Comparison of ENCODE assay signal across 25 cellular contexts in the genomic region with DNA sequence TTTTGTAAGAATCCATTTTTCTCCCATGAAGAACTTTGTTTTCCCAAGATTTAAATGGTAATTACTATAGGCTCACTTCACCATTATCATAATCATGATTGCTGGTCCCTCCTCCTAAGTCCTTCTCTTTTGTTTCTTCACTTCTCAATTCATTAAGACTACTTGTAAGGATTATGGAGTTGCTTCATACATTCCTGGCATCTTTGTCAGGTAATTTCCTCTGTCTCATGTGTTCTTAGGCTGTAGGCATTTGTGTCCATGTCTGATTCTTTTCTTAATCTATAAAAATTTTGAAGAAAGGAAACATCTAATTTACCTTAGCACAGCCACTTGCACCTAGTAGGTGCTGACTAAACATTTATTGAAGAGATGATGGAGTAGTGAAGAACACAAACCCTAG.
DNase-seq lines count a peak whose midpoint lies in the region; ATAC-seq, FAIRE-seq and TF ChIP-seq lines count a peak whose summit lies in the region.
"Had no signal": no experiment of that assay in that cellular context is flagged by ENCODE, and none has a peak within 500 bp of the region (broad histone marks: within the 10 kb centered on the region; RNA-seq: fewer than 3 reads in every experiment).

No MANE protein-coding gene starts in this region.

- POLR2A ChIA-PET in MCF 10A (lab: Yijun Ruan, JAX), result interaction anchor here (0.6 kb wide), 1 partner anchor 52 kb away, joined by 3 read pairs; no protein-coding TSS in a partner anchor
- POLR2A ChIA-PET in A549 (lab: Yijun Ruan, JAX), result no interaction called here

- no peak overlapping the region for H3K4me2 ChIP-seq in mammary epithelial cell (ENCODE audit: insufficient read depth, low read depth, low read length)
- no peak overlapping the region for H3K4me2 ChIP-seq in A549
- H3K4me2 ChIP-seq: BLaER1 treated with 17β-estradiol and CSF1 and Interleukin-3, amounts not matched to agents 10 nM and 100 nM had no signal

- dilution Hi-C loops in mammary epithelial cell (cut with HindIII; ENCODE audit: low sequenced_read_pairs), result no loop called here

- no peaks in the 10 kb centered on the region for H3K36me3 ChIP-seq in mammary epithelial cell (ENCODE audit: insufficient read depth, low read length)
- H3K36me3 ChIP-seq: BE2C; BLaER1 treated with 17β-estradiol and CSF1 and Interleukin-3, amounts not matched to agents 10 nM and 100 nM; HAP-1 had no signal

- no peaks in the 10 kb centered on the region for H4K20me1 ChIP-seq in mammary epithelial cell (ENCODE audit: insufficient read depth, low read length)
- H4K20me1 ChIP-seq: BLaER1 treated with 17β-estradiol and CSF1 and Interleukin-3, amounts not matched to agents 10 nM and 100 nM had no signal

- H3K4me1 Mint-ChIP-seq in MCF 10A (ENCODE audit: insufficient read depth, unreplicated experiment) (peaks cover 7% of the 10 kb centered on the region), HFFc6 (ENCODE audit: low read depth) (no peaks in the 10 kb centered on the region)
- H3K4me1 Mint-ChIP-seq: CD14-positive monocyte had no signal

- no peak for TF ChIP-seq RAD21 in A549 (conservative IDR thresholded peaks at IDR 0.05 in 1 of 2, IDR thresholded peaks at IDR 0.05 in 1 of 2)

- in situ Hi-C loops in mammary epithelial cell (cut with MboI; ENCODE audit: low sequenced_read_pairs in 2 of 2), result no loop called here

- ATAC-seq in A549, result no peak
- ATAC-seq in GM21367 (IDR thresholded peaks at IDR 0.05; ENCODE audit: unreplicated experiment), result no peak
- ATAC-seq: GM12878 had no signal

- H3K9ac ChIP-seq in mammary epithelial cell (ENCODE audit: insufficient read depth, low read length), result no peak overlapping the region
- H3K9ac ChIP-seq: BLaER1 treated with 17β-estradiol and CSF1 and Interleukin-3, amounts not matched to agents 10 nM and 100 nM had no signal

- TF ChIP-seq EP300 in A549 (IDR thresholded peaks at IDR 0.05), result no peak

- intact Hi-C loops in mammary epithelial cell (cut with micrococcal nuclease) (no loop called here), MCF 10A (cut with micrococcal nuclease) (no loop called here)

- H3K4me1 ChIP-seq in mammary epithelial cell (ENCODE audit: insufficient read depth, low read length), result peaks cover 12% of the 10 kb centered on the region
- no peaks in the 10 kb centered on the region for H3K4me1 ChIP-seq in A549
- H3K4me1 ChIP-seq: BE2C had no signal

- no peak overlapping the region for H3K27ac ChIP-seq in mammary epithelial cell (ENCODE audit: insufficient read depth, low read depth, low read length)
- H3K27ac ChIP-seq in A549, result no peak overlapping the region
- H3K27ac ChIP-seq: 22Rv1; BLaER1 treated with 17β-estradiol and CSF1 and Interleukin-3, amounts not matched to agents 10 nM and 100 nM had no signal

- no peak overlapping the region for H3K4me3 Mint-ChIP-seq in MCF 10A (ENCODE audit: unreplicated experiment)
- H3K4me3 Mint-ChIP-seq in HFFc6, result no peak overlapping the region
- H3K4me3 Mint-ChIP-seq: CD14-positive monocyte; CD4-positive, alpha-beta T cell; CD8-positive, alpha-beta memory T cell had no signal

- BruUV-seq in mammary epithelial cell (replicated peaks; lab: Mats Ljungman, UMichigan), result no TSS peak
- no TSS peak for BruUV-seq in MCF 10A (replicated peaks; lab: Mats Ljungman, UMichigan)

- DNase-seq in mammary epithelial cell, result peak; percentile 8
- no peak for DNase-seq in MCF 10A (ENCODE audit: unreplicated experiment)
- DNase-seq in A549 (ENCODE audit: low read depth in 1 of 2, low spot score in 1 of 2), result no peak
- peak; percentile 71 for DNase-seq in epithelial cell of esophagus (ENCODE audit: low read depth)
- no peak for DNase-seq in HFFc6
- DNase-seq: ACHN; AML-193; BE2C; CD4-positive, alpha-beta T cell; CD8-positive, alpha-beta memory T cell; DMS 273 treated with DMSO at 0.1 percent for 48 hours; DMS79; EL; GDM1; GOT3 had no signal

- H3K36me3 Mint-ChIP-seq in MCF 10A (ENCODE audit: insufficient read depth, unreplicated experiment), result no peaks in the 10 kb centered on the region
- no peaks in the 10 kb centered on the region; the same call in 1 of the 2 replicates for H3K36me3 Mint-ChIP-seq in HFFc6 (ENCODE audit: low read depth)
- H3K36me3 Mint-ChIP-seq: CD14-positive monocyte had no signal

- TF ChIP-seq POLR2A in A549 (IDR thresholded peaks at IDR 0.05; ENCODE audit: low read length), result no peak

- H3K27ac Mint-ChIP-seq in MCF 10A (ENCODE audit: low read depth, unreplicated experiment), result no peak overlapping the region
- no peak overlapping the region for H3K27ac Mint-ChIP-seq in HFFc6
- H3K27ac Mint-ChIP-seq: CD14-positive monocyte; CD4-positive, alpha-beta T cell; CD8-positive, alpha-beta memory T cell had no signal

- H3K4me3 ChIP-seq in mammary epithelial cell (replicated peaks in 1 of 3; ENCODE audit: insufficient read depth in 1 of 3, low read depth in 2 of 3, low read length in 3 of 3) (no peak overlapping the region), A549 (no peak overlapping the region), epithelial cell of esophagus (ENCODE audit: low read length) (no peak overlapping the region)
- H3K4me3 ChIP-seq: BLaER1 treated with 17β-estradiol and CSF1 and Interleukin-3, amounts not matched to agents 10 nM and 100 nM; GM12878; HAP-1 had no signal

- H3K27me3 Mint-ChIP-seq in MCF 10A (ENCODE audit: insufficient read depth, unreplicated experiment) (no peaks in the 10 kb centered on the region), HFFc6 (ENCODE audit: insufficient read depth) (no peaks in the 10 kb centered on the region)
- H3K27me3 Mint-ChIP-seq: CD4-positive, alpha-beta T cell; CD8-positive, alpha-beta memory T cell had no signal

- CTCF ChIA-PET in mammary epithelial cell (lab: Charles Lee; ENCODE audit: low non-redundant PET) (no interaction called here), MCF 10A (lab: Yijun Ruan, JAX) (interaction anchor here (0.7 kb wide), 1 partner anchor 25 kb away, joined by 5 read pairs; no protein-coding TSS in a partner anchor), A549 (lab: Yijun Ruan, JAX) (no interaction called here)

- TF ChIP-seq CTCF in mammary epithelial cell (conservative IDR thresholded peaks at IDR 0.05 in 1 of 2, IDR thresholded peaks at IDR 0.05 in 1 of 2; ENCODE audit: extremely low read depth in 1 of 2, insufficient read depth in 1 of 2, low read depth in 1 of 2, low read length in 2 of 2) (no peak), MCF 10A (IDR thresholded peaks at IDR 0.05; ENCODE audit: unreplicated experiment) (no peak), A549 (IDR thresholded peaks at IDR 0.05) (no peak), epithelial cell of esophagus (IDR thresholded peaks at IDR 0.05; ENCODE audit: insufficient read depth, low read depth, low read length, missing control alignments) (no peak), HFFc6 (IDR thresholded peaks at IDR 0.05) (no peak)

- FAIRE-seq in A549 (lab: Jason Lieb, UNC), result no peak
- FAIRE-seq: A204.1, D721Med, GM12878, GM19239, H54 had no signal

- H3K79me2 ChIP-seq in mammary epithelial cell (ENCODE audit: insufficient read depth, low read length), result no peaks in the 10 kb centered on the region

- no peaks in the 10 kb centered on the region for H3K9me3 ChIP-seq in mammary epithelial cell (replicated peaks; ENCODE audit: insufficient read depth, low read length)
- no peaks in the 10 kb centered on the region for H3K9me3 ChIP-seq in A549
- H3K9me3 ChIP-seq: BE2C, HAP-1 had no signal

- no peak overlapping the region for H2AFZ ChIP-seq in mammary epithelial cell (ENCODE audit: low read depth, low read length)

- H3K9me3 Mint-ChIP-seq in MCF 10A (ENCODE audit: unreplicated experiment) (peaks cover 5% of the 10 kb centered on the region), HFFc6 (peaks cover 26% of the 10 kb centered on the region)
- H3K9me3 Mint-ChIP-seq: CD4-positive, alpha-beta T cell; CD8-positive, alpha-beta memory T cell had no signal

- H3K27me3 ChIP-seq in mammary epithelial cell (ENCODE audit: insufficient read depth, low read length), result no peaks in the 10 kb centered on the region
- H3K27me3 ChIP-seq: BE2C; BLaER1 treated with 17β-estradiol and CSF1 and Interleukin-3, amounts not matched to agents 10 nM and 100 nM had no signal

TF ChIP-seq in A549, 52 proteins besides CTCF, POLR2A, EP300 and RAD21:
- TF ChIP-seq, protein P1, sequence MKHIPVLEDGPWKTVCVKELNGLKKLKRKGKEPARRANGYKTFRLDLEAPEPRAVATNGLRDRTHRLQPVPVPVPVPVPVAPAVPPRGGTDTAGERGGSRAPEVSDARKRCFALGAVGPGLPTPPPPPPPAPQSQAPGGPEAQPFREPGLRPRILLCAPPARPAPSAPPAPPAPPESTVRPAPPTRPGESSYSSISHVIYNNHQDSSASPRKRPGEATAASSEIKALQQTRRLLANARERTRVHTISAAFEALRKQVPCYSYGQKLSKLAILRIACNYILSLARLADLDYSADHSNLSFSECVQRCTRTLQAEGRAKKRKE (CRISPR knock-in tag; IDR thresholded peaks at IDR 0.05; ENCODE audit: low read depth), result no peak
- TF ChIP-seq EHF (CRISPR knock-in tag; IDR thresholded peaks at IDR 0.05) (no peak), MAFK (IDR thresholded peaks at IDR 0.05; ENCODE audit: partially characterized antibody) (peak; percentile 22)
TF ChIP-seq in A549: peak in this region for 1.

Comparison
In these comparisons a context has a peak if more than half of its experiments do, and no peak if none do; other contexts are left out.
1. DNase-seq: peak in mammary epithelial cell (single experiment) and epithelial cell of esophagus (single experiment); none in MCF 10A (single experiment), A549 (0 of 2) and HFFc6 (single experiment).